Comparison of ENCODE assay signal across 9 cellular contexts in genomic region chr1:77281491-77282186, GRCh38. TPM values are rescaled to one million over a fixed set of nuclear protein-coding genes. Genes with fewer than 3 reads are reported as not detected.
DNase-seq lines count a peak whose midpoint lies in the region; ATAC-seq lines count a peak whose summit lies in the region.
"Had no signal": no experiment of that assay in that cellular context is flagged by ENCODE, and none has a peak within 500 bp of the region (broad histone marks: within the 10 kb centered on the region; RNA-seq: fewer than 3 reads in every experiment).

Gene AK5 (plus strand): TSS chr1:77282019. CDS start chr1:77282314, 295 bp downstream.

- peak within 1 kb of the TSS; percentile 96 for H3K4me2 ChIP-seq in BLaER1

- H3K4me3 ChIP-seq in BLaER1, result peak within 1 kb of the TSS; percentile 69
- H3K4me3 ChIP-seq in mesodermal cell (ENCODE audit: extremely low read depth, insufficient read depth, low read length, poor library complexity, severe bottlenecking), result peak within 1 kb of the TSS; percentile 53

- no peaks in the 10 kb centered on the region for H3K9me3 ChIP-seq in BLaER1
- no peaks in the 10 kb centered on the region for H3K9me3 ChIP-seq in mesodermal cell (ENCODE audit: control insufficient read depth, low read length)

- H3K4me1 ChIP-seq in BLaER1 (peaks cover 38% of the 10 kb centered on the region), mesodermal cell (ENCODE audit: control insufficient read depth, insufficient read depth, low read length, poor library complexity, severe bottlenecking) (no peaks in the 10 kb centered on the region)

- peak; percentile 32 for DNase-seq in NCI-H1105 (lab: John Stamatoyannopoulos, UW)
- peak; percentile 82 for DNase-seq in activated CD8-positive, alpha-beta memory T cell treated with anti-CD3 and anti-CD28 coated beads for 24 hours
- DNase-seq in stimulated activated CD8-positive, alpha-beta memory T cell treated with anti-CD3 and anti-CD28 coated beads, Interleukin-12 subunit alpha, Interleukin-12 subunit beta, amount 100 ng/mL, for 4 hours (ENCODE audit: low read depth), result peak; percentile 30

- H3K27ac ChIP-seq in BLaER1 (no peak within 1 kb of the TSS), mesodermal cell (ENCODE audit: low read depth, low read length, severe bottlenecking) (no peak within 1 kb of the TSS)

- in situ Hi-C loops in endometrial microvascular endothelial cells (cut with HindIII; ENCODE audit: inconsistent ontology term, low pct_unique_long_range_greater_than_20kb, low sequenced_read_pairs), result no loop called here

- peaks cover 32% of the 10 kb centered on the region for H3K27me3 ChIP-seq in BLaER1

- H4K20me1 ChIP-seq in BLaER1, result peaks cover 8% of the 10 kb centered on the region; the same call in 1 of the 2 replicates

- peak within 1 kb of the TSS; percentile 62; the same call in 1 of the 2 replicates for H3K9ac ChIP-seq in BLaER1

- 1% methylated on average over 46 to 58 of the region's 71 CpGs for WGBS in mesodermal cell (ENCODE audit: insufficient coverage in 2 of 2), 2 experiments

- H3K36me3 ChIP-seq in BLaER1 (no peaks in the 10 kb centered on the region), mesodermal cell (ENCODE audit: control insufficient read depth, insufficient read depth, low read length) (no peaks in the 10 kb centered on the region)

- ATAC-seq in GM21423 (IDR thresholded peaks at IDR 0.05; ENCODE audit: unreplicated experiment), result peak; percentile 65
- ATAC-seq in HG02588 (IDR thresholded peaks at IDR 0.05; ENCODE audit: unreplicated experiment), result no peak
- ATAC-seq: HCT116 had no signal

RNA-seq across cellular contexts. Expression of gene AK5, which starts in this region (rescaled TPM):
- total RNA-seq in endometrial microvascular endothelial cells (ENCODE audit: inconsistent ontology term), result 53.1 TPM
- polyA plus RNA-seq in mesodermal cell (2013, experiment 1 of 2), result 0.48 TPM
- 1.7 TPM for polyA plus RNA-seq in mesodermal cell (2013, experiment 2 of 2)

Comparison
In these comparisons a context has a peak if more than half of its experiments do, and no peak if none do; other contexts are left out.
1. DNase-seq: peak in every context shown above with its lines; median percentile 82 in activated CD8-positive, alpha-beta memory T cell treated with anti-CD3 and anti-CD28 coated beads for 24 hours; 32 in NCI-H1105; 30 in stimulated activated CD8-positive, alpha-beta memory T cell treated with anti-CD3 and anti-CD28 coated beads, Interleukin-12 subunit alpha, Interleukin-12 subunit beta, amount 100 ng/mL, for 4 hours.